Comparison of ENCODE assay signal across 11 cellular contexts in the genomic region with DNA sequence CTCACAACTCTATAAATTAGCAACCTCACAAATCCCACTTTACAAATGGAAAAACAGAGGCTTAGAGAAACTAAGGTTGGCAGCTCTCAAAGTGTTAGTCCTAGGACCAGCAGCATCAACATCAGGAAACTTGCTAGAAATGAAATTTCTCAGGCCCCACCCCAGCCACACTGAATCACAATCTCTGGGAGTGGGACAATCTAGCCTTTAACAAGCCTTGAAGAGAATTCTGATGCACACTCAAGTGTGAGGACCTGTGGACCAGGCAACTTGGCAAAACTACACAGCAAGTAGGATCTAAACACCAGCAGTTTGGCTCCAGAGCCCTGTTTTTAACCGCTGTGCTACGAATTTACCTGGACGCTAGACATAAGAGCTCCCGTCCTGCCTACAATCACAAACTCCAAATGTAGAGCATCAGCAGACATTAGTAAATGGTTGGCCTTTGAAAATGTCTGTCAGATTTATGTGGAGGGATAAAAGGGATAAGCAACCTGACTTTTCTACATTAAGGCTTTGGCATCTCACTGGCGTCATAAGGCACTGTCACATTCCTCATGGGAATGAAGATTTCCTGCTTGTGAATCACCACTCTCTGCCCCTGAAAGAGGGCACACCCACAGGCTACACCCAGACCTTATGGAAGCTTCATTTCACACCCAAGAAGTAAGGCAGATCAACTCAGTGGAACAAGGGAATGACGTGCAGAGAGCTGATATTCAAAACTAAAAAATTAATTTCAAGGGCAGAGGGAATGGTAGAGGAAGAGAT. TPM values are rescaled to one million over a fixed set of nuclear protein-coding genes. Genes with fewer than 3 reads are reported as not detected.
DNase-seq lines count a peak whose midpoint lies in the region; ATAC-seq, FAIRE-seq and TF ChIP-seq lines count a peak whose summit lies in the region.
"Had no signal": no experiment of that assay in that cellular context is flagged by ENCODE, and none has a peak within 500 bp of the region (broad histone marks: within the 10 kb centered on the region; RNA-seq: fewer than 3 reads in every experiment).

No MANE protein-coding gene starts in this region.

- H3K4me1 ChIP-seq in right atrium auricular region: peaks cover 0 to 58% of the 10 kb centered on the region in 2 donors
- peaks cover 10 to 20% of the 10 kb centered on the region in 2 donors for H3K4me1 ChIP-seq in aorta (ENCODE audit: control insufficient read depth in 1 of 2, insufficient read depth in 2 of 2, low read length in 2 of 2)

- WGBS in aorta, 2 donors: 58 to 63% methylated on average over 6 of the region's 6 CpGs

- peak overlapping the region; percentile 86 to 89 for H3K27ac ChIP-seq in right atrium auricular region
- H3K27ac ChIP-seq in aorta (ENCODE audit: low read depth in 1 of 2, low read length in 2 of 2): peak overlapping the region; percentile 58 to 77

- H3K9me3 ChIP-seq in right atrium auricular region (no peaks in the 10 kb centered on the region), aorta (ENCODE audit: control insufficient read depth, low read length) (no peaks in the 10 kb centered on the region)

- TF ChIP-seq CTCF in right atrium auricular region (IDR thresholded peaks at IDR 0.05): no peak
- TF ChIP-seq CTCF in bronchial epithelial cell (IDR thresholded peaks at IDR 0.05; ENCODE audit: insufficient read depth, low read length, severe bottlenecking): no peak
- TF ChIP-seq CTCF in D721Med (IDR thresholded peaks at IDR 0.05; ENCODE audit: insufficient read depth, missing control alignments): no peak

- no peak for ATAC-seq in Right ventricle myocardium inferior
- ATAC-seq in left colon: peak; percentile 92
- no peak for ATAC-seq in aorta (ENCODE audit: low FRiP score)
- ATAC-seq in GM18498 (IDR thresholded peaks at IDR 0.05; ENCODE audit: unreplicated experiment): no peak

- H3K36me3 ChIP-seq in right atrium auricular region (no peaks in the 10 kb centered on the region), bronchial epithelial cell (ENCODE audit: control insufficient read depth, insufficient read depth, low read length) (no peaks in the 10 kb centered on the region), aorta (ENCODE audit: control insufficient read depth in 1 of 2, insufficient read depth in 2 of 2, low read length in 1 of 2) (no peaks in the 10 kb centered on the region)

- no peak for FAIRE-seq in bronchial epithelial cell (lab: Jason Lieb, UNC)
- FAIRE-seq in D721Med (lab: Jason Lieb, UNC): no peak

- DNase-seq in right atrium auricular region (ENCODE audit: low spot score) (no peak), Right ventricle myocardium inferior (ENCODE audit: missing footprints) (no peak), bronchial epithelial cell (ENCODE audit: low read depth) (peak; percentile 92), left colon (no peak), aorta (no peak), D721Med (ENCODE audit: insufficient read length, low spot score) (no peak), GM19240 (ENCODE audit: insufficient read length, low spot score) (no peak)
- DNase-seq: activated CD4-positive, alpha-beta T cell treated with anti-CD3 and anti-CD28 coated beads, Interleukin-2, amount 10 ng/mL, durations not matched to agents 7 days and 5 days; NCI-H1105 had no signal

- no peaks in the 10 kb centered on the region for H3K27me3 ChIP-seq in right atrium auricular region
- no peaks in the 10 kb centered on the region for H3K27me3 ChIP-seq in bronchial epithelial cell (ENCODE audit: control insufficient read depth, insufficient read depth, low read length)
- H3K27me3 ChIP-seq in aorta (ENCODE audit: control insufficient read depth in 1 of 2, insufficient read depth in 2 of 2, low read length in 1 of 2): no peaks in the 10 kb centered on the region

- intact Hi-C loops in Right ventricle myocardium inferior (cut with DNase I) (no loop called here), left colon (cut with DNase I, micrococcal nuclease) (no loop called here), aorta (cut with DNase I) (no loop called here)

- no peak overlapping the region for H3K4me3 ChIP-seq in right atrium auricular region
- H3K4me3 ChIP-seq in bronchial epithelial cell (ENCODE audit: low read depth, low read length): no peak overlapping the region
- H3K4me3 ChIP-seq in aorta (ENCODE audit: low read length in 2 of 2): no peak overlapping the region

RNA-seq across cellular contexts. Expression of a gene that starts 34.5 kb away (rescaled TPM):
- total RNA-seq in right atrium auricular region (100 to 1,000 TPM in 1 of 2 donors, 10 to 100 TPM in 1; 58.0 to 250 TPM), Right ventricle myocardium inferior (137 TPM), bronchial epithelial cell (17.4 and 39.8 TPM in 2 replicates), left colon (1 to 10 TPM in 1 of 2 donors, under 1 TPM in 1; 0.64 to 8.4 TPM), aorta (100 to 1,000 TPM in 1 of 2 donors, 10 to 100 TPM in 1; 94.6 to 152 TPM)
- 100 to 1,000 TPM in 1 of 2 donors, 10 to 100 TPM in 1; 69.2 to 288 TPM for polyA plus RNA-seq in aorta
- total RNA-seq: activated CD4-positive, alpha-beta T cell treated with anti-CD3 and anti-CD28 coated beads, Interleukin-2, amount 10 ng/mL, durations not matched to agents 7 days and 5 days; OCI-LY7 had no signal
